ENCODE assay signal across 2 cellular contexts in genomic region chr9:1962588-1963134, GRCh38.
TF ChIP-seq lines count a peak whose summit lies in the region.

No MANE protein-coding gene starts in this region.

TF ChIP-seq in HepG2, 621 proteins besides CTCF, POLR2A, EP300 and RAD21:
- no peak for TF ChIP-seq E2F2 (CRISPR knock-in tag; IDR thresholded peaks at IDR 0.05; ENCODE audit: borderline replicate concordance)
- no peak for TF ChIP-seq ATF7-NPFF (CRISPR knock-in tag; IDR thresholded peaks at IDR 0.05; ENCODE audit: low read depth)
- no peak for TF ChIP-seq TMF1 (CRISPR knock-in tag; IDR thresholded peaks at IDR 0.05; ENCODE audit: low read depth)
- TF ChIP-seq ZNF589 (CRISPR knock-in tag; conservative IDR thresholded peaks at IDR 0.05): no peak
- TF ChIP-seq MAFF (IDR thresholded peaks at IDR 0.05; ENCODE audit: low read depth, low read length): peak; percentile 67
- no peak for TF ChIP-seq ETS1 (CRISPR knock-in tag; IDR thresholded peaks at IDR 0.05)
- peak; percentile 63 to 86 for TF ChIP-seq MAFK (conservative IDR thresholded peaks at IDR 0.05 in 1 of 2, IDR thresholded peaks at IDR 0.05 in 1 of 2; ENCODE audit: low read length in 2 of 2)
- no peak for TF ChIP-seq DNMT3B (CRISPR knock-in tag; conservative IDR thresholded peaks at IDR 0.05)
- TF ChIP-seq ZNF597 (CRISPR knock-in tag; IDR thresholded peaks at IDR 0.05): no peak
- no peak for TF ChIP-seq FOXM1 (CRISPR knock-in tag; IDR thresholded peaks at IDR 0.05)
- TF ChIP-seq ZNF12 (CRISPR knock-in tag; IDR thresholded peaks at IDR 0.05): no peak
TF ChIP-seq in HepG2: peak in this region for 2.

TF ChIP-seq in K562, 482 proteins besides CTCF, POLR2A, EP300 and RAD21:
- TF ChIP-seq MAFG (tag; conservative IDR thresholded peaks at IDR 0.05) (0 out of 2 replicates have a peak, but pooled peaks have one; percentile 16), ZNF316 (IDR thresholded peaks at IDR 0.05) (peak; percentile 49; the same call in 1 of the 2 replicates), ZNF239 (CRISPR knock-in tag; IDR thresholded peaks at IDR 0.05) (no peak), ZNF583 (CRISPR knock-in tag; IDR thresholded peaks at IDR 0.05) (no peak), MAFF (IDR thresholded peaks at IDR 0.05; ENCODE audit: low read length) (0 out of 2 replicates have a peak, but pooled peaks have one; percentile 20)
